Comparison of ENCODE assay signal across 8 cellular contexts in genomic region chr10:97714401-97715258, GRCh38. TPM values are rescaled to one million over a fixed set of nuclear protein-coding genes. Genes with fewer than 3 reads are reported as not detected.
A peak's percentile ranks its signal among the peaks of the same experiment; 100 is the strongest.
DNase-seq lines count a peak whose midpoint lies in the region; ATAC-seq, FAIRE-seq and TF ChIP-seq lines count a peak whose summit lies in the region.

No MANE protein-coding gene starts in this region.

- peak overlapping the region; percentile 94 to 100 (median 99) for H3K27ac Mint-ChIP-seq in brain

- peak overlapping the region; percentile 64 for H3K27ac ChIP-seq in ACC112 (ENCODE audit: low read depth, low read length)
- no peak overlapping the region for H3K27ac ChIP-seq in OCI-LY3 (ENCODE audit: low read length)
- H3K27ac ChIP-seq in small intestine (ENCODE audit: low read depth in 1 of 2, low read length in 1 of 2) = peak overlapping the region; percentile 62 to 94

- H3K27me3 ChIP-seq in ACC112 (ENCODE audit: insufficient read depth, low read length) = no peaks in the 10 kb centered on the region
- H3K27me3 ChIP-seq in OCI-LY3 (ENCODE audit: low read depth, low read length) = no peaks in the 10 kb centered on the region
- no peaks in the 10 kb centered on the region for H3K27me3 ChIP-seq in small intestine (ENCODE audit: control insufficient read depth in 2 of 2, insufficient read depth in 2 of 2, low read length in 2 of 2)

- no peak for FAIRE-seq in small intestine (lab: Jason Lieb, UNC)

- H3K9me3 Mint-ChIP-seq in brain = peaks cover 0 to 3% (median 0%) of the 10 kb centered on the region in 5 experiments

- H3K4me1 ChIP-seq in ACC112 (ENCODE audit: control insufficient read depth, insufficient read depth, low read length, unreplicated experiment) (peaks cover 40% of the 10 kb centered on the region), OCI-LY3 (ENCODE audit: low read length) (no peaks in the 10 kb centered on the region; the same call in 1 of the 2 replicates), small intestine (ENCODE audit: control insufficient read depth in 2 of 2, insufficient read depth in 1 of 2, low read depth in 1 of 2, low read length in 1 of 2) (peaks cover 5 to 8% of the 10 kb centered on the region in 2 donors)

- ATAC-seq in HG02870 (IDR thresholded peaks at IDR 0.05; ENCODE audit: unreplicated experiment) = peak; percentile 20

- H3K36me3 ChIP-seq in ACC112 (ENCODE audit: insufficient read depth, low read length) = peaks cover 20% of the 10 kb centered on the region
- no peaks in the 10 kb centered on the region for H3K36me3 ChIP-seq in OCI-LY3 (replicated peaks; ENCODE audit: low read depth, low read length)
- no peaks in the 10 kb centered on the region for H3K36me3 ChIP-seq in small intestine (ENCODE audit: control insufficient read depth in 2 of 2, insufficient read depth in 2 of 2, low read length in 2 of 2)

- H3K36me3 Mint-ChIP-seq in brain = peaks cover 7% of the 10 kb centered on the region

- H3K9me3 ChIP-seq in OCI-LY3 (ENCODE audit: insufficient read depth, low read length) (no peaks in the 10 kb centered on the region), iPS-18c (ENCODE audit: control insufficient read depth, insufficient read depth, low read length) (no peaks in the 10 kb centered on the region), small intestine (ENCODE audit: control insufficient read depth, low read depth) (no peaks in the 10 kb centered on the region)

- peak overlapping the region; percentile 90 for H3K4me2 ChIP-seq in OCI-LY3 (ENCODE audit: low read length)

- WGBS in small intestine, 3 donors = 4 to 8% (median 7%) methylated on average over 49 to 74 of the region's 74 CpGs

- H3K4me1 Mint-ChIP-seq in brain = peaks cover 68% of the 10 kb centered on the region

- peaks cover 11% of the 10 kb centered on the region for H3K27me3 Mint-ChIP-seq in brain

- peak overlapping the region; percentile 74 for H3K9ac ChIP-seq in OCI-LY3 (ENCODE audit: low read length)

- no peak for TF ChIP-seq CTCF in GM10266 (IDR thresholded peaks at IDR 0.05; ENCODE audit: control insufficient read depth, insufficient read depth, low read depth, missing control alignments)
- TF ChIP-seq CTCF in OCI-LY3 (IDR thresholded peaks at IDR 0.05; ENCODE audit: low read depth, low read length) = no peak
- no peak for TF ChIP-seq CTCF in brain (conservative IDR thresholded peaks at IDR 0.05)

- H3K4me3 Mint-ChIP-seq in brain = peak overlapping the region; percentile 94 to 100 (median 99)

- peak overlapping the region; percentile 85 for H3K4me3 ChIP-seq in ACC112 (ENCODE audit: low read depth, low read length)
- H3K4me3 ChIP-seq in OCI-LY3 (ENCODE audit: low read length) = peak overlapping the region; percentile 96
- peak overlapping the region; percentile 86 for H3K4me3 ChIP-seq in iPS-18c (ENCODE audit: insufficient read depth, low read depth, low read length)
- H3K4me3 ChIP-seq in small intestine (ENCODE audit: low read depth in 1 of 2, low read length in 2 of 2) = peak overlapping the region; percentile 58 to 61

- H2AFZ ChIP-seq in ACC112 (ENCODE audit: low read length, unreplicated experiment) (peak overlapping the region; percentile 10), OCI-LY3 (ENCODE audit: low read depth, low read length) (peak overlapping the region; percentile 91; the same call in 1 of the 2 replicates)

- H4K20me1 ChIP-seq in OCI-LY3 (ENCODE audit: insufficient read depth, low read length) = no peaks in the 10 kb centered on the region

- H3K79me2 ChIP-seq in ACC112 (ENCODE audit: control insufficient read depth, insufficient read depth, low read length, unreplicated experiment) (peaks cover 36% of the 10 kb centered on the region), OCI-LY3 (ENCODE audit: low read length) (no peaks in the 10 kb centered on the region)

- DNase-seq in GM10266 (ENCODE audit: extremely low spot score) (peak; percentile 68), small intestine (peak; percentile 33), NCI-H2107 treated with DMSO at 0.1 percent for 48 hours (lab: John Stamatoyannopoulos, UW; ENCODE audit: unreplicated experiment) (no peak)

RNA-seq across cellular contexts. Expression of gene MARVELD1, which starts 1.1 kb away (rescaled TPM):
- polyA plus RNA-seq in brain (ENCODE audit: insufficient read depth, low read depth, low replicate concordance) (5.8 TPM), small intestine (10 to 100 TPM in 1 of 3 donors, 1 to 10 TPM in 2; 1.6 to 16.4 (median 4.0) TPM)

RNA-seq across cellular contexts. Expression of gene ZFYVE27, which starts 22.3 kb away (rescaled TPM):
- 27.4 TPM for polyA plus RNA-seq in brain (ENCODE audit: insufficient read depth, low read depth, low replicate concordance)
- 10 to 100 TPM; 21.6 to 30.7 (median 28.6) TPM for polyA plus RNA-seq in small intestine

RNA-seq across cellular contexts. Expression of gene AVPI1, which starts 27.6 kb away (rescaled TPM):
- polyA plus RNA-seq in brain (ENCODE audit: insufficient read depth, low read depth, low replicate concordance) = 13.2 TPM
- 10 to 100 TPM; 18.2 to 48.9 (median 44.7) TPM for polyA plus RNA-seq in small intestine

RNA-seq across cellular contexts. Expression of gene SFRP5, which starts 57.2 kb away (rescaled TPM):
- polyA plus RNA-seq in brain (ENCODE audit: insufficient read depth, low read depth, low replicate concordance) (1.9 TPM), small intestine (100 to 1,000 TPM in 1 of 3 donors, 10 to 100 TPM in 2; 41.7 to 110 (median 65.9) TPM)
